Comparison of ENCODE assay signal across 2 cellular contexts in genomic region chr16:8851761-8852403, GRCh38.
A peak's percentile ranks its signal among the peaks of the same experiment; 100 is the strongest.
TF ChIP-seq lines count a peak whose summit lies in the region.

No MANE protein-coding gene starts in this region.

TF ChIP-seq in GM23338, 12 proteins besides CTCF, POLR2A, EP300 and RAD21:
- TF ChIP-seq STAT1 (IDR thresholded peaks at IDR 0.05; ENCODE audit: unreplicated experiment) (no peak), JUNB (IDR thresholded peaks at IDR 0.05; ENCODE audit: unreplicated experiment) (no peak), ZNF114 (CRISPR knock-in tag; IDR thresholded peaks at IDR 0.05) (no peak), POLR2AphosphoS5 (IDR thresholded peaks at IDR 0.05; ENCODE audit: low read depth) (peak; percentile 33), REST (IDR thresholded peaks at IDR 0.05; ENCODE audit: unreplicated experiment) (no peak), ZNF462 (CRISPR knock-in tag; IDR thresholded peaks at IDR 0.05) (no peak), EZH2phosphoT487 (IDR thresholded peaks at IDR 0.05; ENCODE audit: unreplicated experiment) (no peak)

TF ChIP-seq in K562, 482 proteins besides CTCF, POLR2A, EP300 and RAD21:
- TF ChIP-seq SIN3A (IDR thresholded peaks at IDR 0.05; ENCODE audit: borderline replicate concordance in 2 of 2, control insufficient read depth in 1 of 2, low read depth in 2 of 2, low read length in 2 of 2) (no peak), POLR2G (IDR thresholded peaks at IDR 0.05; ENCODE audit: low read depth, low read length) (0 out of 2 replicates have a peak, but pooled peaks have one; percentile 10), CBX3 (IDR thresholded peaks at IDR 0.05; ENCODE audit: borderline replicate concordance in 1 of 2, low read length in 2 of 2) (no peak), POLR2AphosphoS5 (IDR thresholded peaks at IDR 0.05; ENCODE audit: control insufficient read depth, insufficient read depth, low read depth, low read length) (0 out of 2 replicates have a peak, but pooled peaks have one; percentile 15), CEBPZ (IDR thresholded peaks at IDR 0.05; ENCODE audit: borderline replicate concordance, low read depth, low read length) (no peak)
